Comparison of ENCODE assay signal across 15 cellular contexts in the genomic region with DNA sequence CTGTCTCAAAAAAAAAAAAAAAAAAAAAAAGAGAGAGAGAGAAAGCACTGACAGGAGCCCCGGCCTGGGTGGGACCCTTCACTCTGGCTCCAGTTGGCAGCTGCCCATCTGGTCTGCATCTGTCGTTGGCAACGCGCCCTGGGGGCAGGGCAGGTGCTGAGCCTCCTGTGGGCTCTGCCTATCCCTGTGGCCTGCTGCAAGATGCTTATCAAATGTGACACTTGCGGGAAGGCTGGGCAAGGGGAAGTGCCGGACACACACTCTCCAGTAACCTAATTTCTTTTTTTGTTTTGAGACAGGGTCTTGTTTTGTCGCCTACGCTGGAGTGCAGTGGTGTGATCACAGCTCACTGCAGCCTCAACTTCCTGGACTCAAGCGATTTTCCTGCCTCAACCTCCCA. TPM values are rescaled to one million over a fixed set of nuclear protein-coding genes. Genes with fewer than 3 reads are reported as not detected.
DNase-seq lines count a peak whose midpoint lies in the region; ATAC-seq and TF ChIP-seq lines count a peak whose summit lies in the region.
"Had no signal": no experiment of that assay in that cellular context is flagged by ENCODE, and none has a peak within 500 bp of the region (broad histone marks: within the 10 kb centered on the region; RNA-seq: fewer than 3 reads in every experiment).

No MANE protein-coding gene starts in this region.

- no peak overlapping the region for H3K4me3 ChIP-seq in HEK293 (ENCODE audit: low read depth, low read length)
- H3K4me3 ChIP-seq: GM23248, tibial nerve had no signal

- DNase-seq in NCI-H524 treated with DMSO at 0.1 percent for 48 hours (lab: John Stamatoyannopoulos, UW) = peak; percentile 90
- no peak for DNase-seq in activated naive CD4-positive, alpha-beta T cell treated with Interleukin-2 at 50 U/mL for 16 hours
- DNase-seq: activated CD4-positive, alpha-beta T cell treated with anti-CD3 and anti-CD28 coated beads, Interleukin-2, amount 50 U/mL, for 1 hour; cerebellar nuclear complex; GM23248; mesenchymal stem cell; stimulated activated CD4-positive, alpha-beta T cell treated with anti-CD3 and anti-CD28 coated beads, Interleukin-4, amount 100 ng/mL, for 24 hours had no signal

- CTCF ChIA-PET in HEK293 (lab: Yijun Ruan, JAX) = interaction anchor here (0.6 to 1.6 kb wide), 3 partner anchors 10 to 215 kb away, joined by 3 read pairs; no protein-coding TSS in a partner anchor

- H3K4me3 Mint-ChIP-seq in brain = no peak overlapping the region
- H3K4me3 Mint-ChIP-seq: T-helper 2 cell treated with Interferon-gamma antibody and Interleukin-4, amounts not matched to agents 5 μg/mL and 100 μg/mL, for 36 hours had no signal

- no peaks in the 10 kb centered on the region for H3K9me3 ChIP-seq in HEK293 (ENCODE audit: control insufficient read depth, insufficient read depth, low read depth, low read length)
- H3K9me3 ChIP-seq: tibial nerve had no signal

- ATAC-seq in GM18858 (IDR thresholded peaks at IDR 0.05; ENCODE audit: unreplicated experiment) (no peak), HG02571 (IDR thresholded peaks at IDR 0.05; ENCODE audit: unreplicated experiment) (no peak), HG03159 (IDR thresholded peaks at IDR 0.05; ENCODE audit: unreplicated experiment) (no peak)

- POLR2A ChIA-PET in HEK293 (lab: Yijun Ruan, JAX) = interaction anchor here (0.7 to 2.6 kb wide), 3 partner anchors 11 to 160 kb away, joined by 4 to 10 read pairs (median 8); a partner anchor contains a TSS

- TF ChIP-seq CTCF in 22Rv1 (IDR thresholded peaks at IDR 0.05) = no peak
- no peak for TF ChIP-seq CTCF in HEK293 (tag by site-specific recombination; IDR thresholded peaks at IDR 0.05)
- TF ChIP-seq CTCF in brain (conservative IDR thresholded peaks at IDR 0.05) = no peak

- H3K4me1 ChIP-seq in HEK293 (ENCODE audit: control insufficient read depth, insufficient read depth, low read length) = no peaks in the 10 kb centered on the region

- peaks cover 47% of the 10 kb centered on the region for H3K4me1 Mint-ChIP-seq in brain

- H3K27ac Mint-ChIP-seq in brain = peak overlapping the region in 3 of 5 experiments; percentile 42 to 96 (median 89)
- H3K27ac Mint-ChIP-seq: T-helper 2 cell treated with Interferon-gamma antibody and Interleukin-4, amounts not matched to agents 5 μg/mL and 100 μg/mL, for 36 hours had no signal

- H3K36me3 ChIP-seq in HEK293 (ENCODE audit: control insufficient read depth in 2 of 2, insufficient read depth in 1 of 2, low read length in 2 of 2) = peaks cover 7 to 87% of the 10 kb centered on the region in 2 experiments; a peak in 2 of 3 replicates

- H3K9me3 Mint-ChIP-seq in brain = no peaks in the 10 kb centered on the region
- H3K9me3 Mint-ChIP-seq: T-helper 2 cell treated with Interferon-gamma antibody and Interleukin-4, amounts not matched to agents 5 μg/mL and 100 μg/mL, for 36 hours had no signal

- H3K36me3 Mint-ChIP-seq in brain = peaks cover 14% of the 10 kb centered on the region

- H3K27ac ChIP-seq in 22Rv1 = peak overlapping the region; percentile 7; the same call in 1 of the 2 replicates
- no peak overlapping the region for H3K27ac ChIP-seq in HEK293 (ENCODE audit: extremely low read depth, low read depth, low read length)
- H3K27ac ChIP-seq: GM23248, tibial nerve had no signal

- H3K27me3 Mint-ChIP-seq in brain = no peaks in the 10 kb centered on the region

TF ChIP-seq in HEK293, 187 proteins besides CTCF, POLR2A, EP300 and RAD21:
- TF ChIP-seq KLF1 (tag by site-specific recombination; IDR thresholded peaks at IDR 0.05) (peak; percentile 34; the same call in 1 of the 2 replicates), ZNF324 (tag by site-specific recombination; IDR thresholded peaks at IDR 0.05) (no peak)

RNA-seq across cellular contexts. Expression of a gene that starts 10.7 kb away (rescaled TPM):
- polyA plus RNA-seq in brain (ENCODE audit: insufficient read depth, low read depth, low replicate concordance) = 28.1 TPM

RNA-seq across cellular contexts. Expression of a gene that starts 20.1 kb away (rescaled TPM):
- polyA plus RNA-seq in brain (ENCODE audit: insufficient read depth, low read depth, low replicate concordance) = 248 TPM

RNA-seq across cellular contexts. Expression of a gene that starts 23.0 kb away (rescaled TPM):
- polyA plus RNA-seq in brain (ENCODE audit: insufficient read depth, low read depth, low replicate concordance) = 23.3 TPM
- polyA plus RNA-seq: GM23248 had no signal
